ENCODE assay signal across 8 cellular contexts in genomic region chr15:41283653-41284424, GRCh38. TPM values are rescaled to one million over a fixed set of nuclear protein-coding genes. Genes with fewer than 3 reads are reported as not detected.
A peak's percentile ranks its signal among the peaks of the same experiment; 100 is the strongest.
DNase-seq lines count a peak whose midpoint lies in the region; ATAC-seq, FAIRE-seq and TF ChIP-seq lines count a peak whose summit lies in the region.

No MANE protein-coding gene starts in this region.

- intact Hi-C loops in ascending aorta (cut with DNase I) (loop anchor here (1.0 to 5.0 kb wide), 4 partner anchors 48 to 1502 kb away; partner anchors contain the start of genes CHP1, FSIP1, INO80 and NUSAP1), right cardiac atrium (cut with DNase I) (no loop called here), psoas muscle (cut with DNase I) (loop anchor here in 1 of 2 donors (5.0 kb wide), 1 partner anchor 52 kb away; the partner anchor contains the start of genes CHP1 and EXD1)

- no peaks in the 10 kb centered on the region for H3K27me3 ChIP-seq in ascending aorta
- H3K27me3 ChIP-seq in right cardiac atrium (ENCODE audit: control insufficient read depth, insufficient read depth), result no peaks in the 10 kb centered on the region
- H3K27me3 ChIP-seq in psoas muscle (ENCODE audit: insufficient read depth in 3 of 3, low read length in 2 of 3), result no peaks in the 10 kb centered on the region

- H3K9me3 ChIP-seq in ascending aorta, result no peaks in the 10 kb centered on the region
- no peaks in the 10 kb centered on the region for H3K9me3 ChIP-seq in right cardiac atrium (ENCODE audit: control insufficient read depth, low read length)
- H3K9me3 ChIP-seq in psoas muscle, result no peaks in the 10 kb centered on the region

- H3K36me3 ChIP-seq in ascending aorta (peaks cover 32 to 47% of the 10 kb centered on the region in 2 donors), psoas muscle (ENCODE audit: insufficient read depth in 1 of 2, low read depth in 1 of 2) (peaks cover 0 to 62% of the 10 kb centered on the region in 2 donors)

- peak; percentile 96 for ATAC-seq in GM18502 (IDR thresholded peaks at IDR 0.05; ENCODE audit: poor library complexity, unreplicated experiment)
- ATAC-seq in HG02943 (IDR thresholded peaks at IDR 0.05; ENCODE audit: low read depth, unreplicated experiment), result peak; percentile 92
- ATAC-seq in right cardiac atrium, result peak; percentile 99 to 100
- peak; percentile 99 to 100 (median 99) for ATAC-seq in psoas muscle

- peaks cover 6 to 16% of the 10 kb centered on the region in 2 donors for H3K4me1 ChIP-seq in ascending aorta
- no peaks in the 10 kb centered on the region for H3K4me1 ChIP-seq in right cardiac atrium (ENCODE audit: control insufficient read depth, insufficient read depth, low read length)
- H3K4me1 ChIP-seq in psoas muscle, result peaks cover 26% of the 10 kb centered on the region

- TF ChIP-seq CTCF in ascending aorta (IDR thresholded peaks at IDR 0.05) (no peak), psoas muscle (IDR thresholded peaks at IDR 0.05) (no peak)

- H3K4me3 ChIP-seq in ascending aorta, result peak overlapping the region; percentile 72 to 88
- H3K4me3 ChIP-seq in right cardiac atrium (ENCODE audit: low read length), result peak overlapping the region; percentile 62
- H3K4me3 ChIP-seq in psoas muscle, result peak overlapping the region; percentile 100

- FAIRE-seq in urothelium cell line (lab: Jason Lieb, UNC), result peak; percentile 62

- H3K27ac ChIP-seq in ascending aorta, result peak overlapping the region; percentile 83 to 84
- H3K27ac ChIP-seq in right cardiac atrium (ENCODE audit: low read length), result peak overlapping the region; percentile 77
- H3K27ac ChIP-seq in psoas muscle, result peak overlapping the region; percentile 95

- under 1% methylated on average over 60 of the region's 60 CpGs for WGBS in right cardiac atrium
- WGBS in psoas muscle, 3 donors, result 0% methylated on average over 48 to 60 of the region's 60 CpGs

- peak; percentile 79 to 93 for DNase-seq in NCI-H187 (lab: John Stamatoyannopoulos, UW)
- DNase-seq in T-helper 2 cell, result peak; percentile 94 to 100 (median 96)
- peak; percentile 89 to 99 for DNase-seq in ascending aorta (ENCODE audit: low spot score in 2 of 2)
- DNase-seq in right cardiac atrium, result peak; percentile 98 to 99 (median 99)
- peak; percentile 98 for DNase-seq in psoas muscle
- peak; percentile 99 for DNase-seq in urothelium cell line (ENCODE audit: low spot score)

RNA-seq across cellular contexts. Expression of gene OIP5, which starts 48.6 kb away (rescaled TPM):
- total RNA-seq in ascending aorta (not detected), right cardiac atrium (under 1 TPM in 3 of 4 donors, not detected in 1; 0.25 to 0.71 (median 0.49) TPM), psoas muscle (1 to 10 TPM in 3 of 4 donors, under 1 TPM in 1; 0.89 to 5.4 (median 2.5) TPM)
- polyA plus RNA-seq in right cardiac atrium (0.25 TPM), psoas muscle (1 to 10 TPM in 2 of 3 donors, under 1 TPM in 1; 0.31 to 2.4 (median 1.8) TPM)

RNA-seq across cellular contexts. Expression of gene NUSAP1, which starts 48.8 kb away (rescaled TPM):
- total RNA-seq in ascending aorta (not detected), right cardiac atrium (1 to 10 TPM; 1.5 to 3.6 (median 2.5) TPM), psoas muscle (1 to 10 TPM; 2.1 to 4.6 (median 2.9) TPM)
- polyA plus RNA-seq in right cardiac atrium (0.48 TPM), psoas muscle (1 to 10 TPM; 1.0 to 5.6 (median 1.6) TPM)

RNA-seq across cellular contexts. Expression of gene CHP1, which starts 52.8 kb away (rescaled TPM):
- total RNA-seq in ascending aorta (294 TPM), right cardiac atrium (100 to 1,000 TPM in 3 of 4 donors, 10 to 100 TPM in 1; 91.2 to 129 (median 111) TPM), psoas muscle (100 to 1,000 TPM; 103 to 194 (median 137) TPM)
- polyA plus RNA-seq in right cardiac atrium (44.2 TPM), psoas muscle (10 to 100 TPM; 53.6 to 92.1 (median 63.7) TPM)

RNA-seq across cellular contexts. Expression of gene EXD1, which starts 53.3 kb away (rescaled TPM):
- not detected for total RNA-seq in ascending aorta
- not detected for total RNA-seq in right cardiac atrium
- not detected for polyA plus RNA-seq in right cardiac atrium
- not detected for total RNA-seq in psoas muscle
- polyA plus RNA-seq in psoas muscle, result under 1 TPM in 1 of 3 donors, not detected in 2; 0.43 TPM

Comparison
In these comparisons a context has a peak if more than half of its experiments do, and no peak if none do; other contexts are left out.
1. Peak in every context shown above with its lines: DNase-seq, ATAC-seq, H3K4me3 ChIP-seq and H3K27ac ChIP-seq.